ENCODE assay signal across 17 cellular contexts in genomic region chr5:115378754-115379153, GRCh38.
DNase-seq lines count a peak whose midpoint lies in the region; ATAC-seq, FAIRE-seq and TF ChIP-seq lines count a peak whose summit lies in the region.
"Had no signal": no experiment of that assay in that cellular context is flagged by ENCODE, and none has a peak within 500 bp of the region (broad histone marks: within the 10 kb centered on the region; RNA-seq: fewer than 3 reads in every experiment).

No MANE protein-coding gene starts in this region.

- intact Hi-C loops in HepG2 (cut with micrococcal nuclease; ENCODE audit: unreplicated experiment) = no loop called here
- intact Hi-C loops in right lobe of liver (cut with DNase I) = no loop called here
- intact Hi-C loops in psoas muscle (cut with DNase I) = loop anchor here (2.0 to 10.0 kb wide), 4 partner anchors 46 to 206 kb away; partner anchors contain the start of gene FEM1C (in 1 of the 2)

- CTCF ChIA-PET in HepG2 (lab: Yijun Ruan, JAX; ENCODE audit: low intra/inter-chr PET ratio, low total read pairs) = no interaction called here

- TF ChIP-seq CTCF in HepG2 (CRISPR knock-in tag; IDR thresholded peaks at IDR 0.05) (no peak), right lobe of liver (IDR thresholded peaks at IDR 0.05) (no peak), OCI-LY3 (IDR thresholded peaks at IDR 0.05; ENCODE audit: low read depth, low read length) (no peak), psoas muscle (IDR thresholded peaks at IDR 0.05) (no peak)

- no peaks in the 10 kb centered on the region for H3K36me3 ChIP-seq in HepG2 (replicated peaks in 1 of 2; ENCODE audit: control insufficient read depth in 1 of 2, insufficient read depth in 2 of 2, low read length in 2 of 2)
- H3K36me3 ChIP-seq in right lobe of liver = no peaks in the 10 kb centered on the region
- no peaks in the 10 kb centered on the region for H3K36me3 ChIP-seq in OCI-LY3 (replicated peaks; ENCODE audit: low read depth, low read length)
- H3K36me3 ChIP-seq in psoas muscle (ENCODE audit: insufficient read depth in 1 of 2, low read depth in 1 of 2) = no peaks in the 10 kb centered on the region
- H3K36me3 ChIP-seq: BLaER1 treated with 17β-estradiol and CSF1 and Interleukin-3, amounts not matched to agents 10 nM and 100 nM had no signal

- BruUV-seq in HepG2 (replicated peaks; lab: Mats Ljungman, UMichigan) = no TSS peak

- DNase-seq in HepG2 (ENCODE audit: low spot score) (no peak), right lobe of liver (no peak), psoas muscle (no peak), NCI-H2227 treated with DMSO at 0.1 percent for 48 hours (lab: John Stamatoyannopoulos, UW) (no peak)
- no peak for DNase-seq in stimulated activated naive CD4-positive, alpha-beta T cell treated with Interleukin-2 at 50 U/mL for 16 hours (lab: John Stamatoyannopoulos, UW)
- DNase-seq: 8988T; ACHN; CD4-positive, CD25-positive, alpha-beta regulatory T cell; DMS 273 treated with DMSO at 0.1 percent for 48 hours; DMS79; GOT3; H9 had no signal

- H3K27ac ChIP-seq in HepG2 (ENCODE audit: extremely low read length, insufficient read depth, low read length) = no peak overlapping the region
- no peak overlapping the region for H3K27ac ChIP-seq in right lobe of liver
- no peak overlapping the region for H3K27ac ChIP-seq in OCI-LY3 (ENCODE audit: low read length)
- peak overlapping the region; percentile 80 for H3K27ac ChIP-seq in psoas muscle
- H3K27ac ChIP-seq: BLaER1 treated with 17β-estradiol and CSF1 and Interleukin-3, amounts not matched to agents 10 nM and 100 nM had no signal

- TF ChIP-seq RAD21 in HepG2 (CRISPR knock-in tag; IDR thresholded peaks at IDR 0.05) = no peak

- H2AFZ ChIP-seq in HepG2 (ENCODE audit: low read length) (no peak overlapping the region), OCI-LY3 (ENCODE audit: low read depth, low read length) (no peak overlapping the region)

- no peak for FAIRE-seq in HepG2 (lab: Jason Lieb, UNC)
- FAIRE-seq: GM12878, HTR-8/SVneo had no signal

- H3K4me3 ChIP-seq in HepG2 (replicated peaks in 1 of 3; ENCODE audit: insufficient read depth in 1 of 3, low read depth in 2 of 3, low read length in 3 of 3) = no peak overlapping the region
- H3K4me3 ChIP-seq in right lobe of liver = no peak overlapping the region
- H3K4me3 ChIP-seq in OCI-LY3 (ENCODE audit: low read length) = peak overlapping the region; percentile 29; the same call in 1 of the 2 replicates
- no peak overlapping the region for H3K4me3 ChIP-seq in psoas muscle
- H3K4me3 ChIP-seq: BLaER1 treated with 17β-estradiol and CSF1 and Interleukin-3, amounts not matched to agents 10 nM and 100 nM; GM12878 had no signal

- H4K20me1 ChIP-seq in HepG2 (ENCODE audit: insufficient read depth, low read length) (no peaks in the 10 kb centered on the region), OCI-LY3 (ENCODE audit: insufficient read depth, low read length) (no peaks in the 10 kb centered on the region)
- H4K20me1 ChIP-seq: BLaER1 treated with 17β-estradiol and CSF1 and Interleukin-3, amounts not matched to agents 10 nM and 100 nM had no signal

- H3K79me2 ChIP-seq in HepG2 (ENCODE audit: insufficient read depth, low read length) (no peaks in the 10 kb centered on the region), OCI-LY3 (ENCODE audit: low read length) (no peaks in the 10 kb centered on the region)

- no peak overlapping the region for H3K9ac ChIP-seq in HepG2 (ENCODE audit: insufficient read depth, low read depth, low read length)
- H3K9ac ChIP-seq in OCI-LY3 (ENCODE audit: low read length) = no peak overlapping the region
- H3K9ac ChIP-seq: BLaER1 treated with 17β-estradiol and CSF1 and Interleukin-3, amounts not matched to agents 10 nM and 100 nM had no signal

- ATAC-seq in HepG2 = no peak
- ATAC-seq in right lobe of liver = no peak
- no peak for ATAC-seq in psoas muscle
- no peak for ATAC-seq in HG02571 (IDR thresholded peaks at IDR 0.05; ENCODE audit: unreplicated experiment)

- H3K4me1 ChIP-seq in HepG2 (ENCODE audit: insufficient read depth, low read length) (peaks cover 6% of the 10 kb centered on the region), right lobe of liver (peaks cover 0 to 10% (median 0%) of the 10 kb centered on the region in 4 donors), OCI-LY3 (ENCODE audit: low read length) (peaks cover 46% of the 10 kb centered on the region), psoas muscle (peaks cover 45% of the 10 kb centered on the region)

- H3K4me2 ChIP-seq in HepG2 (ENCODE audit: low read depth, low read length) (no peak overlapping the region), OCI-LY3 (ENCODE audit: low read length) (peak overlapping the region; percentile 77)

- WGBS in HepG2 (ENCODE audit: low lambda C conversion rate) = 0% methylated on average over 2 of the region's 2 CpGs
- WGBS in right lobe of liver (ENCODE audit: insufficient coverage, low coverage, low lambda C conversion rate, missing lambda C conversion rate) = no CpG with 5 or more reads among the region's 2 CpGs
- 88 to 92% (median 90%) methylated on average over 2 of the region's 2 CpGs for WGBS in psoas muscle, 3 donors

- TF ChIP-seq POLR2A in HepG2 (IDR thresholded peaks at IDR 0.05; ENCODE audit: insufficient read depth in 1 of 2, low read depth in 2 of 2, low read length in 2 of 2) (no peak), right lobe of liver (IDR thresholded peaks at IDR 0.05) (no peak)

- TF ChIP-seq EP300 in HepG2 (IDR thresholded peaks at IDR 0.05; ENCODE audit: low read depth in 2 of 2, low read length in 2 of 2) = no peak
- no peak for TF ChIP-seq EP300 in HepG2 (CRISPR knock-in tag; IDR thresholded peaks at IDR 0.05; ENCODE audit: borderline replicate concordance)

- POLR2A ChIA-PET in HepG2 (lab: Yijun Ruan, JAX) = no interaction called here

- H3K27me3 ChIP-seq in HepG2 (ENCODE audit: control insufficient read depth in 1 of 2, insufficient read depth in 2 of 2, low read length in 2 of 2) (peaks cover 0 to 2% of the 10 kb centered on the region in 2 experiments; a peak in 1 of 5 replicates), right lobe of liver (no peaks in the 10 kb centered on the region), OCI-LY3 (ENCODE audit: low read depth, low read length) (no peaks in the 10 kb centered on the region), psoas muscle (ENCODE audit: insufficient read depth in 3 of 3, low read length in 2 of 3) (no peaks in the 10 kb centered on the region)
- H3K27me3 ChIP-seq: BLaER1 treated with 17β-estradiol and CSF1 and Interleukin-3, amounts not matched to agents 10 nM and 100 nM had no signal

- in situ Hi-C loops in HepG2 (cut with HindIII; ENCODE audit: extremely low pct_ligation_motif_present, low pct_unique_long_range_greater_than_20kb) = no loop called here

- H3K9me3 ChIP-seq in HepG2 (ENCODE audit: low read length) (no peaks in the 10 kb centered on the region), right lobe of liver (no peaks in the 10 kb centered on the region), OCI-LY3 (ENCODE audit: insufficient read depth, low read length) (no peaks in the 10 kb centered on the region), psoas muscle (no peaks in the 10 kb centered on the region)
- H3K9me3 ChIP-seq: BLaER1 treated with 17β-estradiol and CSF1 and Interleukin-3, amounts not matched to agents 10 nM and 100 nM had no signal

TF ChIP-seq in HepG2, 621 proteins besides CTCF, POLR2A, EP300 and RAD21 (continues in another document):
- no peak for TF ChIP-seq HNRNPH1 (optimal IDR thresholded peaks at IDR 0.05; ENCODE audit: low read depth, low read length)
- TF ChIP-seq MAFK (conservative IDR thresholded peaks at IDR 0.05 in 1 of 2, IDR thresholded peaks at IDR 0.05 in 1 of 2; ENCODE audit: low read length in 2 of 2) = peak; percentile 56 to 59
- TF ChIP-seq RELA (CRISPR knock-in tag; IDR thresholded peaks at IDR 0.05) = no peak
- no peak for TF ChIP-seq ARID4A (CRISPR knock-in tag; IDR thresholded peaks at IDR 0.05; ENCODE audit: borderline replicate concordance)
- no peak for TF ChIP-seq ZNF460 (CRISPR knock-in tag; IDR thresholded peaks at IDR 0.05; ENCODE audit: borderline replicate concordance)
- no peak for TF ChIP-seq NCOA2 (CRISPR knock-in tag; IDR thresholded peaks at IDR 0.05)
- 0 out of 2 replicates have a peak, but pooled peaks have one; percentile 9 for TF ChIP-seq MAFF (IDR thresholded peaks at IDR 0.05; ENCODE audit: low read depth, low read length)
- no peak for TF ChIP-seq PLSCR1 (CRISPR knock-in tag; IDR thresholded peaks at IDR 0.05; ENCODE audit: borderline replicate concordance)

Comparison
In these comparisons a context has a peak if more than half of its experiments do, and no peak if none do; other contexts are left out.
1. intact Hi-C loops: an anchor here in psoas muscle (2.0 to 10.0 kb wide); none called in HepG2 and right lobe of liver.